In genomic region chr18:62584241-62585120, GRCh38 we compare ENCODE assay signal across 8 cellular contexts.
DNase-seq lines count a peak whose midpoint lies in the region; ATAC-seq and TF ChIP-seq lines count a peak whose summit lies in the region.

No MANE protein-coding gene starts in this region.

- in situ Hi-C loops in astrocyte of the spinal cord (cut with HindIII; ENCODE audit: low sequenced_read_pairs), result no loop called here

- ATAC-seq in HG02840 (IDR thresholded peaks at IDR 0.05; ENCODE audit: low FRiP score, unreplicated experiment), result peak; percentile 75

- H3K4me3 ChIP-seq in astrocyte of the spinal cord (ENCODE audit: low read depth, low read length), result no peak overlapping the region
- H3K4me3 ChIP-seq in skeletal muscle cell (ENCODE audit: low read depth, low read length), result no peak overlapping the region

- TF ChIP-seq CTCF in astrocyte of the spinal cord (IDR thresholded peaks at IDR 0.05; ENCODE audit: low read depth, low read length), result peak; percentile 98

- peak; percentile 74 to 80 for DNase-seq in NCI-H524 (lab: John Stamatoyannopoulos, UW)
- no peak for DNase-seq in NCI-H524 treated with DMSO at 0.1 percent for 48 hours (lab: John Stamatoyannopoulos, UW)
- DNase-seq in NCI-H146 treated with DMSO at 0.1 percent for 48 hours (lab: John Stamatoyannopoulos, UW; ENCODE audit: unreplicated experiment), result peak; percentile 87
- peak; percentile 49 for DNase-seq in T1000 (lab: John Stamatoyannopoulos, UW)
- DNase-seq in astrocyte of the spinal cord (ENCODE audit: low read depth, low spot score), result peak; percentile 86
- peak in 50 of 51 donors; percentile 15 to 85 (median 63) for DNase-seq in hypothalamus (lab: John Stamatoyannopoulos, UW)
- DNase-seq in skeletal muscle cell (ENCODE audit: low read depth), result peak; percentile 57
